Comparison of ENCODE assay signal across 9 cellular contexts in the genomic region with DNA sequence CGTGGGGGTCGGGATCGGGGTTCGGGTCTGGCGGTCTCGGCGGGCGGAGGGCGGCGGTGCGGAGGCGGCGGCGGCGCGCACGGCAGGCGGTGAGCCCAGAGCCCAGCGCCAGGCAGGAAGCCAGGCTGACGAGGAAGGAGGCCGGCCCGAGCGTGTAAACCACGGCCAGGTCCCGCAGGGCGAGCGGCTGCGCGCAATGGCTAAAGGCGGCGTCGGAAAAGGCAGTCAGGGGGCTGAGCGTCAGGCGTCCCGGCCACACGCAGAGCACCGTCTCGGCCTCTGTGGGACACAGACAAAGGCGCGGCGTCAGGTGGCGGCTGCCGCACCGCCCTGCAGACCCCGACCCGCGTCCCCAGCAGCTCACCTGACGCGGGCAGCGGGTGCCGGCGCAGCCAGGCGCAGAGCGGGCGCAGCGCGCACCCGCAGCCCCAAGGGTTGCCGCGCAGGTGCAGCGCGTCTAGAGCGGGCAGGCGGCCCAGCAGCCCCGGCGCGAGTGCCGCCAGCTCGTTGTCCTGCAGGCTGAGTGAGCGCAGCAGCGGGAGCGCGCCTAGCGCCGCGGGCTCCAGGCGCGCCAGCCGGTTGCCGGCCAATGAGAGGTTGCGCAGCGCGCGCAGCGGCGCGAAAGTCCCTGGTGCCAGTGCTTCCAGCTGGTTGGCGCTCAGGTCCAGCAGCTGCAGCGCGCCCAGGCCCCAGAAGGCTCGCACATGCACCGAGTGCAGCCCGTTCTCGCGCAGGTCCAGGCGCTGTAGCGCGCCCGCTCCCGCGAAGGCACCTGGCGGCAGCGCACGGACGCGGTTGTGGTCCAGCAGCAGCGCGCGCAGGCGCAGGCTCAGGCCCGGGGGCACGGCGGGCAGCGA. TPM values are rescaled to one million over a fixed set of nuclear protein-coding genes. Genes with fewer than 3 reads are reported as not detected.
DNase-seq lines count a peak whose midpoint lies in the region; ATAC-seq and TF ChIP-seq lines count a peak whose summit lies in the region.
"Had no signal": no experiment of that assay in that cellular context is flagged by ENCODE, and none has a peak within 500 bp of the region (broad histone marks: within the 10 kb centered on the region; RNA-seq: fewer than 3 reads in every experiment).

No MANE protein-coding gene starts in this region.

- CTCF ChIA-PET in HEK293 (lab: Yijun Ruan, JAX): interaction anchor here (0.6 to 1.8 kb wide), 5 partner anchors 21 to 99 kb away, joined by 3 to 6 read pairs (median 4); a partner anchor contains a TSS

- no peaks in the 10 kb centered on the region for H3K9me3 ChIP-seq in HEK293 (ENCODE audit: control insufficient read depth, insufficient read depth, low read depth, low read length)
- no peaks in the 10 kb centered on the region for H3K9me3 ChIP-seq in lower lobe of right lung
- H3K9me3 ChIP-seq: neutrophil had no signal

- H3K4me1 ChIP-seq in HEK293 (ENCODE audit: control insufficient read depth, insufficient read depth, low read length) (no peaks in the 10 kb centered on the region; the same call in 1 of the 2 replicates), lower lobe of right lung (peaks cover 23% of the 10 kb centered on the region)

- H3K27me3 ChIP-seq in lower lobe of right lung (ENCODE audit: low read depth): peaks cover 79% of the 10 kb centered on the region

- peak overlapping the region; percentile 40 for H3K4me3 ChIP-seq in HEK293 (ENCODE audit: low read depth, low read length)
- no peak overlapping the region for H3K4me3 ChIP-seq in cardiac fibroblast (replicated peaks in 1 of 2; ENCODE audit: low read depth in 2 of 2, low read length in 2 of 2)
- peak overlapping the region; percentile 41 for H3K4me3 ChIP-seq in lower lobe of right lung

- peak; percentile 64 for TF ChIP-seq CTCF in HEK293 (tag by site-specific recombination; IDR thresholded peaks at IDR 0.05)
- TF ChIP-seq CTCF in cardiac fibroblast (IDR thresholded peaks at IDR 0.05; ENCODE audit: low read depth, low read length): no peak
- TF ChIP-seq CTCF in lower lobe of right lung (IDR thresholded peaks at IDR 0.05): no peak

- H3K36me3 ChIP-seq in HEK293 (ENCODE audit: control insufficient read depth in 2 of 2, insufficient read depth in 1 of 2, low read length in 2 of 2): peaks cover 0 to 2% of the 10 kb centered on the region in 2 experiments; a peak in 1 of 3 replicates
- no peaks in the 10 kb centered on the region for H3K36me3 ChIP-seq in lower lobe of right lung
- H3K36me3 ChIP-seq: neutrophil had no signal

- intact Hi-C loops in lower lobe of right lung (cut with DNase I): no loop called here

- DNase-seq in Caki2 (ENCODE audit: low read depth): peak; percentile 86
- DNase-seq in NCI-H774 (lab: John Stamatoyannopoulos, UW): peak; percentile 91
- DNase-seq in cardiac fibroblast (ENCODE audit: low read depth in 2 of 2): peak; percentile 24 to 39
- no peak for DNase-seq in lower lobe of right lung
- no peak for DNase-seq in stimulated activated naive CD4-positive, alpha-beta T cell treated with Interleukin-2 at 50 U/mL for 16 hours (lab: John Stamatoyannopoulos, UW)
- no peak for DNase-seq in activated gamma-delta T cell (lab: John Stamatoyannopoulos, UW)

- in situ Hi-C loops in Caki2 (cut with HindIII; ENCODE audit: low pct_unique_long_range_greater_than_20kb, low sequenced_read_pairs): no loop called here

- POLR2A ChIA-PET in HEK293 (lab: Yijun Ruan, JAX): interaction anchor here (1.1 to 7.4 kb wide), 8 partner anchors 10 to 72 kb away, joined by 3 to 53 read pairs (median 10); a partner anchor contains a TSS

- peak; percentile 27 to 44 for ATAC-seq in lower lobe of right lung
- ATAC-seq in GM19452 (IDR thresholded peaks at IDR 0.05; ENCODE audit: unreplicated experiment): no peak

- H3K27ac ChIP-seq in HEK293 (ENCODE audit: extremely low read depth, low read depth, low read length) (no peak overlapping the region; the same call in 1 of the 2 replicates), lower lobe of right lung (no peak overlapping the region)
- H3K27ac ChIP-seq: neutrophil had no signal

TF ChIP-seq in HEK293, 187 proteins besides CTCF, POLR2A, EP300 and RAD21 (continues in another document):
- TF ChIP-seq ZNF174 (tag by site-specific recombination; IDR thresholded peaks at IDR 0.05) (no peak), GLIS2 (tag by site-specific recombination; IDR thresholded peaks at IDR 0.05) (peak; percentile 34; the same call in 1 of the 2 replicates), ZNF175 (tag by site-specific recombination; IDR thresholded peaks at IDR 0.05) (no peak), ZNF621 (tag by site-specific recombination; IDR thresholded peaks at IDR 0.05) (no peak), ZNF214 (tag by site-specific recombination; IDR thresholded peaks at IDR 0.05; ENCODE audit: borderline replicate concordance) (no peak), ZBTB17 (tag by site-specific recombination; IDR thresholded peaks at IDR 0.05) (peak; percentile 61; the same call in 1 of the 2 replicates), ZNF48 (tag by site-specific recombination; IDR thresholded peaks at IDR 0.05) (no peak), ZBTB1 (tag by site-specific recombination; IDR thresholded peaks at IDR 0.05) (no peak), GLI4 (tag by site-specific recombination; IDR thresholded peaks at IDR 0.05) (no peak), ZBTB20 (tag by site-specific recombination; IDR thresholded peaks at IDR 0.05) (no peak), SCRT1 (tag by site-specific recombination; IDR thresholded peaks at IDR 0.05; ENCODE audit: borderline replicate concordance) (no peak), ZNF549 (tag by site-specific recombination; IDR thresholded peaks at IDR 0.05) (no peak; the same call in 1 of the 2 replicates), ZNF629 (tag by site-specific recombination; IDR thresholded peaks at IDR 0.05) (no peak), KLF10 (tag by site-specific recombination; IDR thresholded peaks at IDR 0.05) (no peak; the same call in 1 of the 2 replicates), RBAK (tag by site-specific recombination; IDR thresholded peaks at IDR 0.05) (no peak), REPIN1 (tag by site-specific recombination; IDR thresholded peaks at IDR 0.05; ENCODE audit: low read depth) (no peak), ZNF416 (tag by site-specific recombination; IDR thresholded peaks at IDR 0.05) (no peak), ZNF596 (tag by site-specific recombination; IDR thresholded peaks at IDR 0.05) (no peak), ZNF24 (tag by site-specific recombination; IDR thresholded peaks at IDR 0.05) (no peak)
- TF ChIP-seq, protein P1, sequence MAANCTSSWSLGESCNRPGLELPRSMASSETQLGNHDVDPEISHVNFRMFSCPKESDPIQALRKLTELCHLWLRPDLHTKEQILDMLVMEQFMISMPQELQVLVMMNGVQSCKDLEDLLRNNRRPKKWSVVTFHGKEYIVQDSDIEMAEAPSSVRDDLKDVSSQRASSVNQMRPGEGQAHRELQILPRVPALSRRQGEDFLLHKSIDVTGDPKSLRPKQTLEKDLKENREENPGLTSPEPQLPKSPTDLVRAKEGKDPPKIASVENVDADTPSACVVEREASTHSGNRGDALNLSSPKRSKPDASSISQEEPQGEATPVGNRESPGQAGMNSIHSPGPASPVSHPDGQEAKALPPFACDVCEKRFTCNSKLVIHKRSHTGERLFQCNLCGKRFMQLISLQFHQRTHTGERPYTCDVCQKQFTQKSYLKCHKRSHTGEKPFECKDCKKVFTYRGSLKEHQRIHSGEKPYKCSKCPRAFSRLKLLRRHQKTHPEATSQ (tag by site-specific recombination; IDR thresholded peaks at IDR 0.05): peak; percentile 37; the same call in 1 of the 2 replicates
- TF ChIP-seq, protein P2, sequence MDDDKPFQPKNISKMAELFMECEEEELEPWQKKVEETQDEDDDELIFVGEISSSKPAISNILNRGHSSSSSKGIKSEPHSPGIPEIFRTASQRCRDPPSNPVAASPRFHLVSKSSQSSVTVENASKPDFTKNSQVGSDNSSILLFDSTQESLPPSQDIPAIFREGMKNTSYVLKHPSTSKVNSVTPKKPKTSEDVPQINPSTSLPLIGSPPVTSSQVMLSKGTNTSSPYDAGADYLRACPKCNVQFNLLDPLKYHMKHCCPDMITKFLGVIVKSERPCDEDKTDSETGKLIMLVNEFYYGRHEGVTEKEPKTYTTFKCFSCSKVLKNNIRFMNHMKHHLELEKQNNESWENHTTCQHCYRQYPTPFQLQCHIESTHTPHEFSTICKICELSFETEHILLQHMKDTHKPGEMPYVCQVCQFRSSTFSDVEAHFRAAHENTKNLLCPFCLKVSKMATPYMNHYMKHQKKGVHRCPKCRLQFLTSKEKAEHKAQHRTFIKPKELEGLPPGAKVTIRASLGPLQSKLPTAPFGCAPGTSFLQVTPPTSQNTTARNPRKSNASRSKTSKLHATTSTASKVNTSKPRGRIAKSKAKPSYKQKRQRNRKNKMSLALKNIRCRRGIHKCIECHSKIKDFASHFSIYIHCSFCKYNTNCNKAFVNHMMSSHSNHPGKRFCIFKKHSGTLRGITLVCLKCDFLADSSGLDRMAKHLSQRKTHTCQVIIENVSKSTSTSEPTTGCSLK (tag by site-specific recombination; IDR thresholded peaks at IDR 0.05): no peak
- TF ChIP-seq, protein P3, sequence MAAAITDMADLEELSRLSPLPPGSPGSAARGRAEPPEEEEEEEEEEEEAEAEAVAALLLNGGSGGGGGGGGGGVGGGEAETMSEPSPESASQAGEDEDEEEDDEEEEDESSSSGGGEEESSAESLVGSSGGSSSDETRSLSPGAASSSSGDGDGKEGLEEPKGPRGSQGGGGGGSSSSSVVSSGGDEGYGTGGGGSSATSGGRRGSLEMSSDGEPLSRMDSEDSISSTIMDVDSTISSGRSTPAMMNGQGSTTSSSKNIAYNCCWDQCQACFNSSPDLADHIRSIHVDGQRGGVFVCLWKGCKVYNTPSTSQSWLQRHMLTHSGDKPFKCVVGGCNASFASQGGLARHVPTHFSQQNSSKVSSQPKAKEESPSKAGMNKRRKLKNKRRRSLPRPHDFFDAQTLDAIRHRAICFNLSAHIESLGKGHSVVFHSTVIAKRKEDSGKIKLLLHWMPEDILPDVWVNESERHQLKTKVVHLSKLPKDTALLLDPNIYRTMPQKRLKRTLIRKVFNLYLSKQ (tag by site-specific recombination; IDR thresholded peaks at IDR 0.05; ENCODE audit: borderline replicate concordance): no peak

RNA-seq across cellular contexts. Expression of a gene that starts 0.7 kb away (rescaled TPM):
- 1.8 and 3.0 TPM in 2 replicates for total RNA-seq in Caki2 (2014; rRNA removed; shearing (Covaris generic); ENCODE audit: low replicate concordance)
- total RNA-seq in lower lobe of right lung: 1.0 TPM

RNA-seq across cellular contexts. Expression of a gene that starts 2.7 kb away (rescaled TPM):
- total RNA-seq in Caki2 (2014; rRNA removed; shearing (Covaris generic); ENCODE audit: low replicate concordance): not detected in 2 replicates
- not detected for total RNA-seq in lower lobe of right lung

RNA-seq across cellular contexts. Expression of a gene that starts 19.2 kb away (rescaled TPM):
- total RNA-seq in Caki2 (2014; rRNA removed; shearing (Covaris generic); ENCODE audit: low replicate concordance): 38.2 and 94.6 TPM in 2 replicates
- total RNA-seq in lower lobe of right lung: 58.2 TPM

RNA-seq across cellular contexts. Expression of a gene that starts 19.3 kb away (rescaled TPM):
- 163 and 166 TPM in 2 replicates for total RNA-seq in Caki2 (2014; rRNA removed; shearing (Covaris generic); ENCODE audit: low replicate concordance)
- total RNA-seq in lower lobe of right lung: 57.6 TPM

RNA-seq across cellular contexts. Expression of a gene that starts 30.2 kb away (rescaled TPM):
- not detected in 2 replicates for total RNA-seq in Caki2 (2014; rRNA removed; shearing (Covaris generic); ENCODE audit: low replicate concordance)
- total RNA-seq in lower lobe of right lung: 0.92 TPM

Comparison
In these comparisons a context has a peak if more than half of its experiments do, and no peak if none do; other contexts are left out.
1. DNase-seq: peak in Caki2 (single experiment), NCI-H774 (single experiment) and cardiac fibroblast (2 of 2); none in lower lobe of right lung (single experiment), stimulated activated naive CD4-positive, alpha-beta T cell treated with Interleukin-2 at 50 U/mL for 16 hours (single experiment) and activated gamma-delta T cell (single experiment).
2. H3K4me3 ChIP-seq: peak in HEK293 (single experiment) and lower lobe of right lung (single experiment); none in cardiac fibroblast (0 of 2).